8 cellular contexts compared by ENCODE assay signal in the genomic region with DNA sequence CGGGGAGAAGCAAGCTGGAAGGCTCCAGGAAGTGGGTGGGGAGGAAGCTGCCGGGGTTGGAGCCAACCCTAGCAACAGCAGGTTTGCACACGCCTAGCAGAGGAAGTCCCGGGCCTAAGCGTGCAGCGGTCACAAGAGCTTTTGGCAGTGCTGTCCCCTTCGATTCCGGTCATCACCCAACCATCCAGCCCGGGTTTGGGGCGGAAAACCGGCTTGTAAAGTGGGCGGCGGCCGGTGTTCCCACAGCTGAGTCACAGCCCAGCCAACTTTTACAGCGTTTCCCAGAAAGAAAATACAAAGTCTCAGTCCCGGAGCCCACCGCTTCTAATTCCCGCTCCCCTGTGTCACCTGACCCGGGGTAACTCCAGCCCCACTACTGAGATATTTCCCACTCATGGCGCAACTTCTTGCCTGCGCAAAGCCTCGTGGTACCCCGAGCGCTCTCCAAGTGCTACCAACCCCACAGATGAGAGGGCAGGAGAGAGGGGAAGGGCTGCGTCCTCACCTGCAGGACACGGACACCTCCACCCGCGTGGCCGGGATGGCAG. TPM values are rescaled to one million over a fixed set of nuclear protein-coding genes. Genes with fewer than 3 reads are reported as not detected.
A peak's percentile ranks its signal among the peaks of the same experiment; 100 is the strongest.
DNase-seq lines count a peak whose midpoint lies in the region; ATAC-seq and TF ChIP-seq lines count a peak whose summit lies in the region.

No MANE protein-coding gene starts in this region.

- H3K9me3 Mint-ChIP-seq in progenitor cell of endocrine pancreas (ENCODE audit: low read depth) = no peaks in the 10 kb centered on the region

- H3K4me1 Mint-ChIP-seq in progenitor cell of endocrine pancreas (ENCODE audit: low read depth) = peaks cover 16% of the 10 kb centered on the region

- H3K27me3 Mint-ChIP-seq in progenitor cell of endocrine pancreas = peaks cover 24% of the 10 kb centered on the region

- 1 to 6% (median 2%) methylated on average over 19 to 29 of the region's 29 CpGs for WGBS in adrenal gland, 4 donors

- peak overlapping the region; percentile 88 to 98 (median 94) for H3K27ac ChIP-seq in adrenal gland
- H3K27ac ChIP-seq in left ventricle myocardium inferior (replicated peaks) = peak overlapping the region; percentile 96

- no peaks in the 10 kb centered on the region for H3K27me3 ChIP-seq in adrenal gland
- H3K27me3 ChIP-seq in left ventricle myocardium inferior (ENCODE audit: low read depth) = no peaks in the 10 kb centered on the region

- H3K4me3 Mint-ChIP-seq in progenitor cell of endocrine pancreas (ENCODE audit: low read depth) = peak overlapping the region; percentile 87

- peaks cover 10 to 18% of the 10 kb centered on the region in 2 donors for H3K4me1 ChIP-seq in adrenal gland (replicated peaks in 1 of 2)
- peaks cover 48% of the 10 kb centered on the region for H3K4me1 ChIP-seq in left ventricle myocardium inferior

- H3K36me3 Mint-ChIP-seq in progenitor cell of endocrine pancreas (ENCODE audit: insufficient read depth) = no peaks in the 10 kb centered on the region

- no peaks in the 10 kb centered on the region for H3K36me3 ChIP-seq in adrenal gland (replicated peaks in 1 of 2)
- no peaks in the 10 kb centered on the region for H3K36me3 ChIP-seq in left ventricle myocardium inferior

- peak overlapping the region; percentile 20 to 78 (median 66) for H3K4me3 ChIP-seq in adrenal gland
- peak overlapping the region; percentile 79 for H3K4me3 ChIP-seq in left ventricle myocardium inferior

- intact Hi-C loops in adrenal gland (cut with DNase I) (no loop called here), left ventricle myocardium inferior (cut with micrococcal nuclease) (no loop called here)

- TF ChIP-seq CTCF in AG09319 (IDR thresholded peaks at IDR 0.05; ENCODE audit: low read depth, low read length) = no peak
- no peak for TF ChIP-seq CTCF in adrenal gland (IDR thresholded peaks at IDR 0.05)
- TF ChIP-seq CTCF in left ventricle myocardium inferior (IDR thresholded peaks at IDR 0.05; ENCODE audit: borderline replicate concordance) = no peak
- TF ChIP-seq CTCF in progenitor cell of endocrine pancreas (IDR thresholded peaks at IDR 0.05; ENCODE audit: unreplicated experiment) = no peak

- H3K9me3 ChIP-seq in adrenal gland (replicated peaks in 1 of 3) = no peaks in the 10 kb centered on the region
- H3K9me3 ChIP-seq in left ventricle myocardium inferior (replicated peaks) = no peaks in the 10 kb centered on the region

- DNase-seq in AG09319 (ENCODE audit: extremely low read depth, low read depth) (peak; percentile 51), SK-N-DZ (ENCODE audit: low spot score) (peak; percentile 94), adrenal gland (peak; percentile 79 to 95 (median 91)), left ventricle myocardium inferior (peak; percentile 85), progenitor cell of endocrine pancreas (ENCODE audit: low spot score, unreplicated experiment) (peak; percentile 24), COLO668 (lab: John Stamatoyannopoulos, UW; ENCODE audit: unreplicated experiment) (no peak)

- ATAC-seq in HG03159 (IDR thresholded peaks at IDR 0.05; ENCODE audit: unreplicated experiment) = peak; percentile 71

- peak; percentile 57 for TF ChIP-seq POLR2A in GM19099 (IDR thresholded peaks at IDR 0.05; ENCODE audit: extremely low read depth, insufficient read length, low read depth)
- TF ChIP-seq POLR2A in adrenal gland (IDR thresholded peaks at IDR 0.05) = no peak

- H3K27ac Mint-ChIP-seq in progenitor cell of endocrine pancreas = peak overlapping the region; percentile 86

RNA-seq across cellular contexts. Expression of a gene that starts 0.4 kb away (rescaled TPM):
- 31.8 and 36.0 TPM in 2 replicates for polyA plus RNA-seq in SK-N-DZ (2014; cell fraction: cytosol; rRNA removed)
- 37.8 and 40.3 TPM in 2 replicates for polyA plus RNA-seq in SK-N-DZ (2014; cell fraction: nucleus; rRNA removed)
- 10 to 100 TPM; 11.4 to 36.3 (median 20.4) TPM for total RNA-seq in adrenal gland
- polyA plus RNA-seq in adrenal gland = 10 to 100 TPM in 1 of 3 donors, 1 to 10 TPM in 2; 8.6 to 10.5 (median 8.7) TPM
- 7.2 TPM for total RNA-seq in left ventricle myocardium inferior
- 1.7 and 3.2 TPM in 2 replicates for total RNA-seq in progenitor cell of endocrine pancreas
